ENCODE assay signal across 11 cellular contexts in the genomic region with DNA sequence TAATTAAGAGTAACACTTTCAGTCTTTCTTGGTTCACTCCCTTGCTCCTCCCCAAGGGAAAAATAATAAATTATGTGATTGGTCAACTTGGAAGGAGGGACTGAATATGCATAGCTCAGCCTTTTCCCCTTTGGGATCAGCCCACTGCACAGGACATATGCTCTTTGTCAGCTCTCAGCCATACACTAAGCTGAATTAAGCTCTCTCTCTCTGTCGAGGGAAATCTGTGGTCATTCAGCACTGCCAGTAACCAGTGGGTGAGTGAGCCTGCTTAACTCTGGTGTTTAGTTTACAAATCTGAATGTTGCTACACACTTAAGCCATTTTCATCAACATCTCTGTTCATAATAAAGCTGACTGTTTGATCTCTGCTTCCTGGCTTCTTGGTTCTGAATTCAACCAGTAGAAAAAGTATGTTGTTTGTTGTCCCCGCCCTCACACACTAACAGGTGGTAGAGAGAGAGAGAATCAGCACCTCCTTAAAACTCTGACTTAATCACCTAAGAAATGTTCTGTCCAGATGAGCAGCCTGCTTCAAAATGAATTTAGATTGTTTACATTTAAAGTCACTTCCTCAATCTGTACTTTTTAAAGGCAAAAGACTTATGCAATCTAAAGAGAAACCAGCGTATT.
DNase-seq lines count a peak whose midpoint lies in the region; ATAC-seq and TF ChIP-seq lines count a peak whose summit lies in the region.
"Had no signal": no experiment of that assay in that cellular context is flagged by ENCODE, and none has a peak within 500 bp of the region (broad histone marks: within the 10 kb centered on the region; RNA-seq: fewer than 3 reads in every experiment).

No MANE protein-coding gene starts in this region.

- no peaks in the 10 kb centered on the region for H3K27me3 Mint-ChIP-seq in stimulated activated naive B cell treated with anti-CD40 and anti-IgM and Interleukin-4, amounts not matched to agents 10 μg/mL and 1 μg/mL and 100 μg/mL, for 72 hours

- DNase-seq in NCI-H2227 (lab: John Stamatoyannopoulos, UW; ENCODE audit: unreplicated experiment) (peak; percentile 13), NCI-H2227 treated with DMSO at 0.1 percent for 48 hours (lab: John Stamatoyannopoulos, UW) (no peak), OCI-M1 (lab: John Stamatoyannopoulos, UW) (peak; percentile 15), fibroblast of pulmonary artery (ENCODE audit: low read depth) (peak; percentile 69), GOT3 (lab: John Stamatoyannopoulos, UW) (no peak)
- no peak for DNase-seq in stimulated activated naive B cell treated with anti-CD40 and anti-IgM and Interleukin-4, amounts not matched to agents 10 μg/mL and 1 μg/mL and 100 μg/mL, for 72 hours
- DNase-seq: activated naive CD4-positive, alpha-beta T cell treated with Interleukin-2 at 50 U/mL for 16 hours; stimulated activated CD4-positive, alpha-beta T cell treated with anti-CD3 and anti-CD28 coated beads, Interleukin-4, amount 100 ng/mL, for 24 hours had no signal

- TF ChIP-seq CTCF in fibroblast of pulmonary artery (IDR thresholded peaks at IDR 0.05; ENCODE audit: low read length, missing control alignments): no peak

- H3K27ac Mint-ChIP-seq in stimulated activated naive B cell treated with anti-CD40 and anti-IgM and Interleukin-4, amounts not matched to agents 10 μg/mL and 1 μg/mL and 100 μg/mL, for 72 hours: peak overlapping the region; percentile 3

- no peaks in the 10 kb centered on the region for H3K9me3 Mint-ChIP-seq in stimulated activated naive B cell treated with anti-CD40 and anti-IgM and Interleukin-4, amounts not matched to agents 10 μg/mL and 1 μg/mL and 100 μg/mL, for 72 hours

- peaks cover 0 to 8% of the 10 kb centered on the region in 2 donors for H3K4me1 Mint-ChIP-seq in stimulated activated naive B cell treated with anti-CD40 and anti-IgM and Interleukin-4, amounts not matched to agents 10 μg/mL and 1 μg/mL and 100 μg/mL, for 72 hours

- no peak overlapping the region for H3K4me3 ChIP-seq in fibroblast of pulmonary artery (replicated peaks; ENCODE audit: low read depth, low read length)
- H3K4me3 ChIP-seq: GM12878 had no signal

- no peak for ATAC-seq in stimulated activated naive B cell treated with anti-CD40 and anti-IgM and Interleukin-4, amounts not matched to agents 10 μg/mL and 1 μg/mL and 100 μg/mL, for 72 hours (replicated peaks)
- ATAC-seq in HG02870 (IDR thresholded peaks at IDR 0.05; ENCODE audit: unreplicated experiment) (no peak), HG03378 (IDR thresholded peaks at IDR 0.05; ENCODE audit: unreplicated experiment) (no peak)
- ATAC-seq: GM12878 had no signal

- H3K4me3 Mint-ChIP-seq in stimulated activated naive B cell treated with anti-CD40 and anti-IgM and Interleukin-4, amounts not matched to agents 10 μg/mL and 1 μg/mL and 100 μg/mL, for 72 hours: no peak overlapping the region

- H3K36me3 Mint-ChIP-seq in stimulated activated naive B cell treated with anti-CD40 and anti-IgM and Interleukin-4, amounts not matched to agents 10 μg/mL and 1 μg/mL and 100 μg/mL, for 72 hours: peaks cover 46 to 50% of the 10 kb centered on the region in 2 donors

Comparison
In these comparisons a context has a peak if more than half of its experiments do, and no peak if none do; other contexts are left out.
1. DNase-seq: peak in NCI-H2227 (single experiment), OCI-M1 (single experiment) and fibroblast of pulmonary artery (single experiment); none in NCI-H2227 treated with DMSO at 0.1 percent for 48 hours (single experiment), stimulated activated naive B cell treated with anti-CD40 and anti-IgM and Interleukin-4, amounts not matched to agents 10 μg/mL and 1 μg/mL and 100 μg/mL, for 72 hours (single experiment) and GOT3 (single experiment).